19 cellular contexts compared by ENCODE assay signal in genomic region chr6:169839493-169839892, GRCh38.
DNase-seq lines count a peak whose midpoint lies in the region; ATAC-seq and TF ChIP-seq lines count a peak whose summit lies in the region.
"Had no signal": no experiment of that assay in that cellular context is flagged by ENCODE, and none has a peak within 500 bp of the region (broad histone marks: within the 10 kb centered on the region; RNA-seq: fewer than 3 reads in every experiment).

No MANE protein-coding gene starts in this region.

- H3K27me3 ChIP-seq in left ventricle myocardium inferior (ENCODE audit: low read depth) (peaks cover 48% of the 10 kb centered on the region), IMR-90 (ENCODE audit: control insufficient read depth, insufficient read depth, low read length) (no peaks in the 10 kb centered on the region; the same call in 1 of the 2 replicates), esophagus muscularis mucosa (peaks cover 0 to 48% (median 0%) of the 10 kb centered on the region in 4 donors), WERI-Rb-1 (ENCODE audit: insufficient read depth, low read depth, severe bottlenecking) (peaks cover 46% of the 10 kb centered on the region)

- no peak overlapping the region for H3K4me3 Mint-ChIP-seq in stimulated activated effector memory CD8-positive, alpha-beta T cell treated with anti-CD3 and anti-CD28 coated beads, Interleukin-12 subunit alpha, Interleukin-12 subunit beta, amount 100 ng/mL, for 72 hours

- peak overlapping the region; percentile 23 for H2AK9ac ChIP-seq in IMR-90 (replicated peaks; ENCODE audit: low read depth, low read length, poor library complexity)

- in situ Hi-C loops in IMR-90 (cut with MboI; ENCODE audit: low sequenced_read_pairs), result no loop called here

- H3K36me3 Mint-ChIP-seq in stimulated activated effector memory CD8-positive, alpha-beta T cell treated with anti-CD3 and anti-CD28 coated beads, Interleukin-12 subunit alpha, Interleukin-12 subunit beta, amount 100 ng/mL, for 72 hours, result peaks cover 14% of the 10 kb centered on the region

- H4K91ac ChIP-seq in IMR-90 (ENCODE audit: insufficient read depth, low read depth, low read length), result no peak overlapping the region

- no peak overlapping the region for H2BK20ac ChIP-seq in IMR-90 (ENCODE audit: low read depth, low read length)

- BruUV-seq in IMR-90 (replicated peaks; lab: Mats Ljungman, UMichigan), result no TSS peak

- H3K9me1 ChIP-seq in IMR-90 (ENCODE audit: insufficient read depth, low read length), result no peaks in the 10 kb centered on the region

- H3K56ac ChIP-seq in IMR-90 (ENCODE audit: extremely low read depth, insufficient read depth, low read length), result no peak overlapping the region

- no peak overlapping the region for H2BK120ac ChIP-seq in IMR-90 (ENCODE audit: low read depth, low read length)

- TF ChIP-seq POLR2A in IMR-90 (IDR thresholded peaks at IDR 0.05; ENCODE audit: low read depth, low read length), result no peak
- TF ChIP-seq POLR2A in esophagus muscularis mucosa (IDR thresholded peaks at IDR 0.05; ENCODE audit: low read depth), result no peak

- intact Hi-C loops in cardiac septum (cut with DNase I), result no loop called here
- intact Hi-C loops in left ventricle myocardium inferior (cut with micrococcal nuclease), result loop anchor here (10.0 kb wide), 1 partner anchor 465 kb away; the partner anchor contains the start of gene FAM120B
- intact Hi-C loops in IMR-90 (cut with micrococcal nuclease), result loop anchor here (10.0 kb wide), 1 partner anchor 455 kb away; the partner anchor contains the start of gene DLL1
- intact Hi-C loops in esophagus muscularis mucosa (cut with DNase I), result loop anchor here (10.0 kb wide), 1 partner anchor 455 kb away; the partner anchor contains the start of gene DLL1

- H3K4me1 Mint-ChIP-seq in stimulated activated effector memory CD8-positive, alpha-beta T cell treated with anti-CD3 and anti-CD28 coated beads, Interleukin-12 subunit alpha, Interleukin-12 subunit beta, amount 100 ng/mL, for 72 hours, result peaks cover 6% of the 10 kb centered on the region

- H4K20me1 ChIP-seq in IMR-90 (ENCODE audit: insufficient read depth, low read length), result no peaks in the 10 kb centered on the region

- no peak overlapping the region for H3K23ac ChIP-seq in IMR-90 (ENCODE audit: low read depth, low read length)

- H4K5ac ChIP-seq in IMR-90 (ENCODE audit: low read depth, low read length), result no peak overlapping the region

- no peak overlapping the region for H3K18ac ChIP-seq in IMR-90 (ENCODE audit: low read depth, low read length)

- dilution Hi-C loops in IMR-90 (cut with HindIII; ENCODE audit: low sequenced_read_pairs, unreplicated experiment), result no loop called here

- TF ChIP-seq EP300 in esophagus muscularis mucosa (IDR thresholded peaks at IDR 0.05), result no peak

- no peak overlapping the region for H3K9ac ChIP-seq in IMR-90 (ENCODE audit: low read depth, low read length)
- H3K9ac ChIP-seq: GM23248 had no signal

- H3K36me3 ChIP-seq in left ventricle myocardium inferior (no peaks in the 10 kb centered on the region), IMR-90 (ENCODE audit: control insufficient read depth, insufficient read depth, low read length) (no peaks in the 10 kb centered on the region), esophagus muscularis mucosa (no peaks in the 10 kb centered on the region), WERI-Rb-1 (no peaks in the 10 kb centered on the region)

- no peak for TF ChIP-seq CTCF in left ventricle myocardium inferior (IDR thresholded peaks at IDR 0.05; ENCODE audit: borderline replicate concordance)
- no peak for TF ChIP-seq CTCF in IMR-90 (conservative IDR thresholded peaks at IDR 0.05; ENCODE audit: low read depth, low read length)
- TF ChIP-seq CTCF in esophagus muscularis mucosa (IDR thresholded peaks at IDR 0.05), result no peak
- TF ChIP-seq CTCF in WERI-Rb-1 (IDR thresholded peaks at IDR 0.05; ENCODE audit: low read depth, low read length), result no peak

- H3K14ac ChIP-seq in IMR-90 (replicated peaks; ENCODE audit: low read depth, low read length), result no peak overlapping the region

- H2AK5ac ChIP-seq in IMR-90 (ENCODE audit: low read depth, low read length), result no peak overlapping the region

- POLR2A ChIA-PET in IMR-90 (lab: Charles Lee; ENCODE audit: unreplicated experiment), result no interaction called here

- DNase-seq in cardiac septum (ENCODE audit: low spot score) (peak; percentile 74), left ventricle myocardium inferior (no peak), IMR-90 (no peak), esophagus muscularis mucosa (ENCODE audit: extremely low spot score) (peak; percentile 60), NCI-H524 (lab: John Stamatoyannopoulos, UW) (no peak), WERI-Rb-1 (no peak)
- no peak for DNase-seq in stimulated activated effector memory CD8-positive, alpha-beta T cell treated with anti-CD3 and anti-CD28 coated beads, Interleukin-12 subunit alpha, Interleukin-12 subunit beta, amount 100 ng/mL, for 72 hours (ENCODE audit: low spot score in 2 of 2)
- DNase-seq: GDM1, GM23248, KG1, MV-4-11, NCI-H1417, NCI-H187 treated with DMSO at 0.1 percent for 48 hours, NCI-H226, NCI-H524 treated with DMSO at 0.1 percent for 48 hours, PC-3, RPMI8226 had no signal

- ATAC-seq in IMR-90 (ENCODE audit: low read depth) (no peak), HG03280 (IDR thresholded peaks at IDR 0.05; ENCODE audit: unreplicated experiment) (no peak)
- no peak for ATAC-seq in stimulated activated effector memory CD8-positive, alpha-beta T cell treated with anti-CD3 and anti-CD28 coated beads, Interleukin-12 subunit alpha, Interleukin-12 subunit beta, amount 100 ng/mL, for 72 hours
- ATAC-seq: PC-3 had no signal

- no peak overlapping the region for H2BK5ac ChIP-seq in IMR-90 (ENCODE audit: low read depth, low read length, poor library complexity, severe bottlenecking)

- TF ChIP-seq RAD21 in IMR-90 (IDR thresholded peaks at IDR 0.05; ENCODE audit: low read length), result no peak

- CTCF ChIA-PET in IMR-90 (lab: Yijun Ruan, JAX), result no interaction called here

- 83% methylated on average over 8 of the region's 10 CpGs; no CpG with 5 or more reads in 1 of the 2 experiments for WGBS in IMR-90 (ENCODE audit: extremely low coverage in 2 of 2, insufficient read length in 1 of 2), 2 experiments
- 92% methylated on average over 6 of the region's 10 CpGs for WGBS in esophagus muscularis mucosa

- H3K9me3 ChIP-seq in left ventricle myocardium inferior (replicated peaks), result no peaks in the 10 kb centered on the region
- H3K9me3 ChIP-seq in IMR-90 (ENCODE audit: control insufficient read depth, insufficient read depth, low read length), result no peaks in the 10 kb centered on the region
- no peaks in the 10 kb centered on the region for H3K9me3 ChIP-seq in esophagus muscularis mucosa
- H3K9me3 ChIP-seq in WERI-Rb-1 (ENCODE audit: severe bottlenecking), result no peaks in the 10 kb centered on the region

- peak overlapping the region; percentile 34 for H3K27ac Mint-ChIP-seq in stimulated activated effector memory CD8-positive, alpha-beta T cell treated with anti-CD3 and anti-CD28 coated beads, Interleukin-12 subunit alpha, Interleukin-12 subunit beta, amount 100 ng/mL, for 72 hours

- H2BK15ac ChIP-seq in IMR-90 (ENCODE audit: low read depth, low read length), result no peak overlapping the region

- H3K4me3 ChIP-seq in left ventricle myocardium inferior (no peak overlapping the region), IMR-90 (ENCODE audit: insufficient read depth, low read depth, low read length) (no peak overlapping the region), esophagus muscularis mucosa (no peak overlapping the region), WERI-Rb-1 (ENCODE audit: low read depth, low read length) (no peak overlapping the region)
- H3K4me3 ChIP-seq: GM23248 had no signal

- peaks cover 4% of the 10 kb centered on the region for H3K4me1 ChIP-seq in left ventricle myocardium inferior
- no peaks in the 10 kb centered on the region for H3K4me1 ChIP-seq in IMR-90 (ENCODE audit: control insufficient read depth, insufficient read depth, low read length)
- H3K4me1 ChIP-seq in esophagus muscularis mucosa, result no peaks in the 10 kb centered on the region

- no peak overlapping the region for H3K4me2 ChIP-seq in IMR-90 (ENCODE audit: low read depth, low read length)

- no peaks in the 10 kb centered on the region for H3K79me1 ChIP-seq in IMR-90 (ENCODE audit: low read depth in 1 of 2, low read length in 2 of 2)

- H3K4ac ChIP-seq in IMR-90 (ENCODE audit: low read depth, low read length), result no peak overlapping the region

- no peak overlapping the region for H4K8ac ChIP-seq in IMR-90 (ENCODE audit: low read depth in 2 of 2, low read length in 2 of 2)

- no peak overlapping the region for H3K27ac ChIP-seq in left ventricle myocardium inferior (replicated peaks)
- no peak overlapping the region for H3K27ac ChIP-seq in IMR-90 (ENCODE audit: insufficient read depth, low read length)
- H3K27ac ChIP-seq in esophagus muscularis mucosa (replicated peaks in 1 of 4), result no peak overlapping the region
- no peak overlapping the region for H3K27ac ChIP-seq in WERI-Rb-1
- H3K27ac ChIP-seq: C4-2B, GM23248 had no signal

- no peak overlapping the region for H2AFZ ChIP-seq in IMR-90 (replicated peaks; ENCODE audit: low read length, poor library complexity)
- H2AFZ ChIP-seq: GM23248 had no signal

- H3K9me3 Mint-ChIP-seq in stimulated activated effector memory CD8-positive, alpha-beta T cell treated with anti-CD3 and anti-CD28 coated beads, Interleukin-12 subunit alpha, Interleukin-12 subunit beta, amount 100 ng/mL, for 72 hours, result no peaks in the 10 kb centered on the region

TF ChIP-seq in IMR-90, 13 proteins besides CTCF, POLR2A, EP300 and RAD21:
- TF ChIP-seq NFE2L2 (IDR thresholded peaks at IDR 0.05; ENCODE audit: low read depth, low read length) (no peak), MAFK (IDR thresholded peaks at IDR 0.05; ENCODE audit: low read depth, low read length) (no peak), RCOR1 (IDR thresholded peaks at IDR 0.05; ENCODE audit: insufficient replicate concordance, low read length) (no peak), CHD1 (IDR thresholded peaks at IDR 0.05; ENCODE audit: low read depth, low read length) (no peak), BHLHE40 (IDR thresholded peaks at IDR 0.05; ENCODE audit: low read depth, low read length) (no peak), FOS (IDR thresholded peaks at IDR 0.05; ENCODE audit: low read depth, low read length) (no peak), MXI1 (IDR thresholded peaks at IDR 0.05; ENCODE audit: borderline replicate concordance, low read depth, low read length) (no peak)

Comparison
In these comparisons a context has a peak if more than half of its experiments do, and no peak if none do; other contexts are left out.
1. DNase-seq: peak in cardiac septum (single experiment) and esophagus muscularis mucosa (single experiment); none in left ventricle myocardium inferior (single experiment), IMR-90 (single experiment), stimulated activated effector memory CD8-positive, alpha-beta T cell treated with anti-CD3 and anti-CD28 coated beads, Interleukin-12 subunit alpha, Interleukin-12 subunit beta, amount 100 ng/mL, for 72 hours (0 of 2), NCI-H524 (0 of 2) and WERI-Rb-1 (single experiment).